ENCODE assay signal across 17 cellular contexts in the genomic region with DNA sequence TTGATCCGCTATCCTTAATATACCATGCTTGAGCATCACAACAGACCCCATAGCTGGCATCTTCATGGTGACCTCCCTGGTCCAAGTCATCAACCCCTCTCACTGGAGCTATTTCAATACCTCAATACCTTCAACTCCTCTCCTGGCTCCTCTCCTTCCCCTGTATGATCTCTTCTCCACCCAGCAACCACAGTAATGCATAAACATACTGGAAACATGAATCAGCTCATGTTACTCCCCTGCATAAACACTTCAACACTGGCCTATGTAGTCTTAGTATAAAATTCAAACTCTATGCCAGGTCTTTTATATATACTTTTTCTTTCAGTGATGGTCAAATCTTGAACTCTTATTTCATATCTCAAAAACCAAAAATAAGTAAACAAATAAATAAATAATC.
"Had no signal": no experiment of that assay in that cellular context is flagged by ENCODE, and none has a peak within 500 bp of the region (broad histone marks: within the 10 kb centered on the region; RNA-seq: fewer than 3 reads in every experiment).

No MANE protein-coding gene starts in this region.

- H3K27ac ChIP-seq: colonic mucosa, lower lobe of right lung, right atrium auricular region, stomach, uterus had no signal

- H3K36me3 ChIP-seq: colonic mucosa, lower lobe of right lung, right atrium auricular region, stomach, uterus had no signal

- DNase-seq: activated B cell treated with CpG ODN at 0.5 μM for 24 hours; activated CD4-positive, alpha-beta T cell treated with anti-CD3 and anti-CD28 coated beads, Interleukin-2, amount 10 ng/mL, durations not matched to agents 7 days and 5 days; activated CD8-positive, alpha-beta memory T cell treated with anti-CD3 and anti-CD28 coated beads for 24 hours; activated naive CD4-positive, alpha-beta T cell treated with anti-CD3 and anti-CD28 coated beads, Interleukin-2, amount 10 ng/mL, durations not matched to agents 7 days and 5 days; amygdala; colonic mucosa; effector CD4-positive, alpha-beta T cell; immature natural killer cell; left cardiac atrium; lower lobe of right lung; naive thymus-derived CD4-positive, alpha-beta T cell; posterior cingulate gyrus; small intestine; stomach; T-helper 2 cell; uterus had no signal

- H3K9me3 ChIP-seq: colonic mucosa, lower lobe of right lung, right atrium auricular region, uterus had no signal

- H3K4me3 ChIP-seq: colonic mucosa, lower lobe of right lung, right atrium auricular region, stomach, uterus had no signal

- H3K4me1 ChIP-seq: colonic mucosa, lower lobe of right lung, stomach, uterus had no signal

- H3K27me3 ChIP-seq: colonic mucosa, right atrium auricular region, stomach, uterus had no signal
